In genomic region chr7:2313450-2314208, GRCh38 we compare ENCODE assay signal across 8 cellular contexts. TPM values are rescaled to one million over a fixed set of nuclear protein-coding genes. Genes with fewer than 3 reads are reported as not detected.
DNase-seq lines count a peak whose midpoint lies in the region; ATAC-seq and TF ChIP-seq lines count a peak whose summit lies in the region.

No MANE protein-coding gene starts in this region.

- peak in 1 of 3 donors; percentile 34 for DNase-seq in CD4-positive, CD25-positive, alpha-beta regulatory T cell
- DNase-seq in M059J (ENCODE audit: low read depth), result peak; percentile 24
- DNase-seq in mammary epithelial cell, result peak; percentile 24
- DNase-seq in left lobe of liver (ENCODE audit: low spot score), result no peak
- DNase-seq in testis, result no peak
- no peak for DNase-seq in OCI-M2 (lab: John Stamatoyannopoulos, UW; ENCODE audit: unreplicated experiment)
- no peak for DNase-seq in stimulated activated naive CD4-positive, alpha-beta T cell treated with Interleukin-2 at 50 U/mL for 16 hours (lab: John Stamatoyannopoulos, UW)

- peaks cover 0 to 2% (median 0%) of the 10 kb centered on the region in 7 donors for H3K9me3 Mint-ChIP-seq in CD4-positive, CD25-positive, alpha-beta regulatory T cell

- peaks cover 0 to 14% (median 10%) of the 10 kb centered on the region in 4 donors for H3K4me1 Mint-ChIP-seq in CD4-positive, CD25-positive, alpha-beta regulatory T cell

- peak overlapping the region; percentile 74 for H3K27ac ChIP-seq in CD4-positive, CD25-positive, alpha-beta regulatory T cell (ENCODE audit: insufficient read depth, low read length, poor library complexity, severe bottlenecking)
- H3K27ac ChIP-seq in mammary epithelial cell (ENCODE audit: insufficient read depth, low read depth, low read length) (no peak overlapping the region), testis (peak overlapping the region; percentile 81 to 83)

- H3K4me3 ChIP-seq in CD4-positive, CD25-positive, alpha-beta regulatory T cell (ENCODE audit: low read depth, low read length), result peak overlapping the region; percentile 50
- H3K4me3 ChIP-seq in mammary epithelial cell (replicated peaks in 1 of 3; ENCODE audit: insufficient read depth in 1 of 3, low read depth in 2 of 3, low read length in 3 of 3) (peak overlapping the region; percentile 80 to 94 (median 91)), testis (peak overlapping the region; percentile 73 to 94)

- H3K79me2 ChIP-seq in mammary epithelial cell (ENCODE audit: insufficient read depth, low read length), result peaks cover 23% of the 10 kb centered on the region

- no peaks in the 10 kb centered on the region for H3K9me3 ChIP-seq in CD4-positive, CD25-positive, alpha-beta regulatory T cell (ENCODE audit: control insufficient read depth in 2 of 2, low read length in 2 of 2)
- no peaks in the 10 kb centered on the region for H3K9me3 ChIP-seq in mammary epithelial cell (replicated peaks; ENCODE audit: insufficient read depth, low read length)
- no peaks in the 10 kb centered on the region for H3K9me3 ChIP-seq in testis

- no peaks in the 10 kb centered on the region for H3K27me3 ChIP-seq in CD4-positive, CD25-positive, alpha-beta regulatory T cell (ENCODE audit: control insufficient read depth, insufficient read depth, low read length)
- H3K27me3 ChIP-seq in mammary epithelial cell (ENCODE audit: insufficient read depth, low read length), result no peaks in the 10 kb centered on the region
- H3K27me3 ChIP-seq in testis, result no peaks in the 10 kb centered on the region

- H3K27ac Mint-ChIP-seq in CD4-positive, CD25-positive, alpha-beta regulatory T cell, result peak overlapping the region; percentile 90 to 95 (median 95)

- 37% methylated on average over 19 of the region's 42 CpGs for WGBS in mammary epithelial cell (ENCODE audit: low coverage, missing lambda C conversion rate)
- 19 to 34% methylated on average over 21 to 42 of the region's 42 CpGs for WGBS in testis, 2 donors

- BruUV-seq in mammary epithelial cell (replicated peaks; lab: Mats Ljungman, UMichigan), result TSS peak; percentile 54

- H3K9ac ChIP-seq in mammary epithelial cell (ENCODE audit: insufficient read depth, low read length), result peak overlapping the region; percentile 42

- dilution Hi-C loops in mammary epithelial cell (cut with HindIII; ENCODE audit: low sequenced_read_pairs), result no loop called here

- peak overlapping the region; percentile 97 for H3K4me2 ChIP-seq in mammary epithelial cell (ENCODE audit: insufficient read depth, low read depth, low read length)

- peaks cover 4% of the 10 kb centered on the region for H3K36me3 Mint-ChIP-seq in CD4-positive, CD25-positive, alpha-beta regulatory T cell

- H3K4me3 Mint-ChIP-seq in CD4-positive, CD25-positive, alpha-beta regulatory T cell, result peak overlapping the region; percentile 91 to 98 (median 94)

- no peaks in the 10 kb centered on the region for H3K27me3 Mint-ChIP-seq in CD4-positive, CD25-positive, alpha-beta regulatory T cell

- H2AFZ ChIP-seq in mammary epithelial cell (ENCODE audit: low read depth, low read length), result peak overlapping the region; percentile 97

- no peaks in the 10 kb centered on the region for H4K20me1 ChIP-seq in mammary epithelial cell (ENCODE audit: insufficient read depth, low read length)

- in situ Hi-C loops in mammary epithelial cell (cut with MboI; ENCODE audit: low sequenced_read_pairs in 2 of 2), result no loop called here

- intact Hi-C loops in mammary epithelial cell (cut with micrococcal nuclease) (loop anchor here (5.0 kb wide), 1 partner anchor 71 kb away; the partner anchor contains the start of genes MRM2 and NUDT1), testis (cut with DNase I; ENCODE audit: low total_unique reads) (no loop called here)

- H3K4me1 ChIP-seq in CD4-positive, CD25-positive, alpha-beta regulatory T cell (ENCODE audit: control insufficient read depth, insufficient read depth, low read length, poor library complexity, severe bottlenecking), result peaks cover 7% of the 10 kb centered on the region
- no peaks in the 10 kb centered on the region for H3K4me1 ChIP-seq in mammary epithelial cell (ENCODE audit: insufficient read depth, low read length)
- H3K4me1 ChIP-seq in testis, result peaks cover 22% of the 10 kb centered on the region

- TF ChIP-seq CTCF in mammary epithelial cell (conservative IDR thresholded peaks at IDR 0.05 in 1 of 2, IDR thresholded peaks at IDR 0.05 in 1 of 2; ENCODE audit: extremely low read depth in 1 of 2, insufficient read depth in 1 of 2, low read depth in 1 of 2, low read length in 2 of 2) (no peak), testis (IDR thresholded peaks at IDR 0.05) (no peak)

- TF ChIP-seq POLR2A in testis (IDR thresholded peaks at IDR 0.05), result no peak

- peaks cover 4% of the 10 kb centered on the region for H3K36me3 ChIP-seq in CD4-positive, CD25-positive, alpha-beta regulatory T cell (ENCODE audit: control insufficient read depth, insufficient read depth, low read length)
- H3K36me3 ChIP-seq in mammary epithelial cell (ENCODE audit: insufficient read depth, low read length) (no peaks in the 10 kb centered on the region), testis (ENCODE audit: low read depth, missing control alignments) (no peaks in the 10 kb centered on the region)

- ATAC-seq in CD4-positive, CD25-positive, alpha-beta regulatory T cell (ENCODE audit: low read depth in 2 of 2), result peak in 1 of 2 donors; percentile 0
- ATAC-seq in GM21447 (IDR thresholded peaks at IDR 0.05; ENCODE audit: unreplicated experiment) (peak; percentile 22), left lobe of liver (peak; percentile 25)

- CTCF ChIA-PET in mammary epithelial cell (lab: Charles Lee; ENCODE audit: low non-redundant PET), result no interaction called here

RNA-seq across cellular contexts. Expression of gene SNX8, which starts 0.6 kb away (rescaled TPM):
- 7.3 TPM for total RNA-seq in CD4-positive, CD25-positive, alpha-beta regulatory T cell
- 10 to 100 TPM in 2 of 4 donors, 1 to 10 TPM in 2; 5.7 to 14.5 (median 10.8) TPM for polyA plus RNA-seq in CD4-positive, CD25-positive, alpha-beta regulatory T cell
- total RNA-seq in M059J (2014; rRNA removed; shearing (Covaris generic)), result 9.6 and 10.0 TPM in 2 replicates
- total RNA-seq in mammary epithelial cell (10 to 100 TPM in 1 of 2 donors, 1 to 10 TPM in 1; 7.5 to 25.2 TPM), left lobe of liver (12.2 TPM), testis (10 to 100 TPM; 50.9 to 66.8 TPM)
- polyA plus RNA-seq in mammary epithelial cell (15.9 TPM), testis (ENCODE audit: insufficient read depth, low read depth, low replicate concordance) (90.8 TPM)
- polyA minus RNA-seq in mammary epithelial cell, result 60.9 TPM

RNA-seq across cellular contexts. Expression of gene EIF3B, which starts 41.0 kb away (rescaled TPM):
- total RNA-seq in CD4-positive, CD25-positive, alpha-beta regulatory T cell, result 150 TPM
- 10 to 100 TPM; 85.5 to 97.9 (median 94.3) TPM for polyA plus RNA-seq in CD4-positive, CD25-positive, alpha-beta regulatory T cell
- 160 and 165 TPM in 2 replicates for total RNA-seq in M059J (2014; rRNA removed; shearing (Covaris generic))
- total RNA-seq in mammary epithelial cell (100 to 1,000 TPM; 154 to 213 TPM), left lobe of liver (62.6 TPM), testis (100 to 1,000 TPM; 237 to 263 TPM)
- polyA plus RNA-seq in mammary epithelial cell (119 TPM), testis (ENCODE audit: insufficient read depth, low read depth, low replicate concordance) (165 TPM)
- 344 TPM for polyA minus RNA-seq in mammary epithelial cell

Comparison
In these comparisons a context has a peak if more than half of its experiments do, and no peak if none do; other contexts are left out.
1. DNase-seq: peak in M059J (single experiment) and mammary epithelial cell (single experiment); none in left lobe of liver (single experiment), testis (single experiment), OCI-M2 (single experiment) and stimulated activated naive CD4-positive, alpha-beta T cell treated with Interleukin-2 at 50 U/mL for 16 hours (single experiment).
2. Peak in every context shown above with its lines, with median percentiles within 50 percentile points of each other: H3K4me3 ChIP-seq.